1 cellular context compared by ENCODE assay signal in genomic region chr6:29624520-29624961, GRCh38.
A peak's percentile ranks its signal among the peaks of the same experiment; 100 is the strongest.
TF ChIP-seq lines count a peak whose summit lies in the region.

No MANE protein-coding gene starts in this region.

TF ChIP-seq in GM23338, 12 proteins besides CTCF, POLR2A, EP300 and RAD21 (continued from another document):
- TF ChIP-seq, protein P1, sequence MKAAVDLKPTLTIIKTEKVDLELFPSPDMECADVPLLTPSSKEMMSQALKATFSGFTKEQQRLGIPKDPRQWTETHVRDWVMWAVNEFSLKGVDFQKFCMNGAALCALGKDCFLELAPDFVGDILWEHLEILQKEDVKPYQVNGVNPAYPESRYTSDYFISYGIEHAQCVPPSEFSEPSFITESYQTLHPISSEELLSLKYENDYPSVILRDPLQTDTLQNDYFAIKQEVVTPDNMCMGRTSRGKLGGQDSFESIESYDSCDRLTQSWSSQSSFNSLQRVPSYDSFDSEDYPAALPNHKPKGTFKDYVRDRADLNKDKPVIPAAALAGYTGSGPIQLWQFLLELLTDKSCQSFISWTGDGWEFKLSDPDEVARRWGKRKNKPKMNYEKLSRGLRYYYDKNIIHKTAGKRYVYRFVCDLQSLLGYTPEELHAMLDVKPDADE (IDR thresholded peaks at IDR 0.05), result peak; percentile 39; the same call in 1 of the 2 replicates
